Comparison of ENCODE assay signal across 1 cellular context in the genomic region with DNA sequence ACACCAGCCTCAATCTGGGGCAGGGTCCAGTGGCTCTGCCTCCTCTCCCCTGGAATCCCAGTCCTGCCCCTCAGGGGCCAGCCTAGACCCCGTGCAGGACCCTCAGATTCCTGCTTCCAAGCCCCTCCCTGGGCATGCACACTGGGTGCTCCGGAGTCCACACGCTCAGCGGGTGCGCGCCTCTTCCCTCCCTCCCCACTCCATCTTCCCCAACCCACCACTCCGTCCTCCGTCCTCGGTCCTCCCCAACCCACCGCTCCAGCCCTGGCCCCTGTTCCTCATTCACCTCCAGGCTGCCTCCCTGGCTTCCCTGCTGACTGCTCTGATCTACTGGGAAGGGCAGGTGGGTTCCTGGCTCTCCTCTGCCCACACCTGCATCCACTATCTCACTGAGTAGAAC.
TF ChIP-seq lines count a peak whose summit lies in the region.

No MANE protein-coding gene starts in this region.

TF ChIP-seq in H1, 55 proteins besides CTCF, POLR2A, EP300 and RAD21 (continued from another document):
- TF ChIP-seq YY1 (IDR thresholded peaks at IDR 0.05; ENCODE audit: low read depth, low read length), result no peak
- no peak for TF ChIP-seq FOSL1 (IDR thresholded peaks at IDR 0.05; ENCODE audit: insufficient read depth, low read depth, low read length)
- TF ChIP-seq EGR1 (IDR thresholded peaks at IDR 0.05; ENCODE audit: borderline replicate concordance, low read depth, low read length), result no peak
- TF ChIP-seq MAFK (IDR thresholded peaks at IDR 0.05; ENCODE audit: low read depth, low read length), result no peak
